Comparison of ENCODE assay signal across 28 cellular contexts in the genomic region with DNA sequence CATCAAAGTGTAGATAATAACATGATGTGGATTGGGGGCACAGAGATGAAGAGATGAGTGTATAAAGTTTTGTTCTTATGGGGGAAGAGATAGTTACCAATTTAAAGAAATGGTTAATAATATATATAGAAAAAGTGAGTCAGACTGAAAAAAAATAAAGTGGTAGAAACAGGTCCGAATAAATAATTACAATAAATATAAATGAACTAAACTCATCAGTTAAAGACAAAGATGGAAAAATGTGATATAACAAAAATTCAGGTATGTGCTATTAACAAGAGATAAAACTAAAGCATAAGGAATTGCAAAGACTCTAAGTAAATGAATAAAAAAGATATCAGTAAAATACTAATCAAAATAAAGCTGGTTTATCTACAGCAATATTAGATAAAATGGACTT.
"Had no signal": no experiment of that assay in that cellular context is flagged by ENCODE, and none has a peak within 500 bp of the region (broad histone marks: within the 10 kb centered on the region; RNA-seq: fewer than 3 reads in every experiment).

No MANE protein-coding gene starts in this region.

- DNase-seq: natural killer cell; occipital lobe; ovary; posterior cingulate gyrus; psoas muscle; right cardiac atrium; right lobe of liver; sigmoid colon; spleen; stimulated activated CD4-positive, alpha-beta T cell treated with anti-CD3 and anti-CD28 coated beads, Interleukin-12 subunit alpha, Interleukin-12 subunit beta, amount 100 ng/mL, for 4 hours; stimulated activated CD4-positive, alpha-beta T cell treated with anti-CD3 and anti-CD28 coated beads, Interleukin-1b, Interleukin-23, amount 100 ng/mL, for 48 hours; stimulated activated CD4-positive, alpha-beta T cell treated with anti-CD3 and anti-CD28 coated beads, Interleukin-4, amount 100 ng/mL, for 1 hour; stimulated activated CD4-positive, alpha-beta T cell treated with anti-CD3 and anti-CD28 coated beads, Interleukin-4, amount 100 ng/mL, for 4 hours; stimulated activated CD8-positive, alpha-beta memory T cell treated with anti-CD3 and anti-CD28 coated beads, Interleukin-4, amount 100 ng/mL, for 48 hours; stimulated activated naive CD4-positive, alpha-beta T cell; stimulated activated naive CD8-positive, alpha-beta T cell treated with anti-CD3 and anti-CD28 coated beads, Interleukin-15, amount 100 ng/mL, for 72 hours; stimulated activated naive CD8-positive, alpha-beta T cell treated with anti-CD3 and anti-CD28 coated beads, Interleukin-15, Interleukin-2, amounts not matched to agents 100 U/mL and 50 U/mL, for 24 hours; substantia nigra; testis; tibial artery; transverse colon; upper lobe of right lung; uterus had no signal

- H3K4me1 ChIP-seq: neural progenitor cell, parathyroid adenoma, spleen, suprapubic skin, uterus had no signal

- H2AFZ ChIP-seq: neural progenitor cell, parathyroid adenoma had no signal

- H3K4me3 ChIP-seq: neural progenitor cell, ovary, psoas muscle, right lobe of liver, sigmoid colon, smooth muscle cell, spleen, suprapubic skin, testis, tibial artery, transverse colon, upper lobe of right lung, uterus had no signal

- H3K27me3 ChIP-seq: ovary, right lobe of liver, sigmoid colon, testis, transverse colon, upper lobe of right lung, uterus had no signal

- H3K9me3 ChIP-seq: ovary, psoas muscle, sigmoid colon, suprapubic skin, testis, tibial artery, upper lobe of right lung, uterus had no signal

- ATAC-seq: natural killer cell; psoas muscle; right cardiac atrium; right lobe of liver; stimulated activated memory B cell treated with anti-CD40 and anti-IgM and Interleukin-4, amounts not matched to agents 10 μg/mL and 1 μg/mL and 100 μg/mL, for 72 hours; stimulated activated naive CD8-positive, alpha-beta T cell treated with anti-CD3 and anti-CD28 coated beads, Interleukin-15, amount 100 ng/mL, for 72 hours; stimulated activated naive CD8-positive, alpha-beta T cell treated with anti-CD3 and anti-CD28 coated beads, Interleukin-15, Interleukin-2, amounts not matched to agents 100 U/mL and 50 U/mL, for 24 hours; upper lobe of right lung had no signal

- H3K4me2 ChIP-seq: neural progenitor cell, smooth muscle cell had no signal

- H3K36me3 ChIP-seq: neural progenitor cell, ovary, right lobe of liver, sigmoid colon, spleen, suprapubic skin, tibial artery, transverse colon, upper lobe of right lung, uterus had no signal

- H3K27ac ChIP-seq: neural progenitor cell, ovary, parathyroid adenoma, psoas muscle, right lobe of liver, sigmoid colon, spleen, suprapubic skin, testis, tibial artery, transverse colon, upper lobe of right lung, uterus had no signal

- H3K9ac ChIP-seq: neural progenitor cell, parathyroid adenoma had no signal
